12 cellular contexts compared by ENCODE assay signal in the genomic region with DNA sequence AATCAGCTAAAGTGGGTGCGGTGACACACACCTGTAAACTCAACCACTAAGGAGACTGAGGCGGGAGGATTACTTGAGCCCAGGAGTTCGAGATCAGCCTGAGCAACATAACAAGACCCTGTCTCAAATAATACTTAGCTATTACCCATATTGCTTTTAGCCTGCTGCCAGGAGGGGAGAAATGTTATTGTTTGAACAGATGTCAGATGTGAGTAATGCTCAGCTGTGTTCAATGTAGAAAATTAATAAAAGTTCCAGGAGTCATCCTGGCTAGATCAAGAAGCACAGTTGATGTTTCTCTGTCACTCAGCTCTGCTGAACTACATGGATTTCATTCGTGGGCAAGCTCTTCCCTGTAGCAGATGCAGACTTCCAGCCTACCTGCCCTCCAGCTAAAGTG.
"Had no signal": no experiment of that assay in that cellular context is flagged by ENCODE, and none has a peak within 500 bp of the region (broad histone marks: within the 10 kb centered on the region; RNA-seq: fewer than 3 reads in every experiment).

No MANE protein-coding gene starts in this region.

- H3K9me3 ChIP-seq: left lung, tibial nerve had no signal

- H3K4me3 ChIP-seq: cardiac muscle cell, left lung, tibial nerve had no signal

- ATAC-seq: right cardiac atrium; stimulated activated effector memory CD8-positive, alpha-beta T cell treated with anti-CD3 and anti-CD28 coated beads, Interleukin-12 subunit alpha, Interleukin-12 subunit beta, amount 100 ng/mL, for 72 hours; T-cell had no signal

- H3K27me3 ChIP-seq: cardiac muscle cell, left lung, tibial nerve had no signal

- DNase-seq: activated CD4-positive, alpha-beta memory T cell treated with anti-CD3 and anti-CD28 coated beads, Interleukin-2, amount 10 ng/mL, durations not matched to agents 7 days and 5 days; activated naive CD4-positive, alpha-beta T cell; aorta; head of caudate nucleus; left lung; right cardiac atrium; T-cell; T1000 had no signal

- H3K27ac ChIP-seq: cardiac muscle cell, left lung, tibial nerve, VCaP had no signal
